ENCODE assay signal across 20 cellular contexts in genomic region chr7:142867097-142867378, GRCh38. TPM values are rescaled to one million over a fixed set of nuclear protein-coding genes. Genes with fewer than 3 reads are reported as not detected.
A peak's percentile ranks its signal among the peaks of the same experiment; 100 is the strongest.
DNase-seq lines count a peak whose midpoint lies in the region; ATAC-seq and TF ChIP-seq lines count a peak whose summit lies in the region.
"Had no signal": no experiment of that assay in that cellular context is flagged by ENCODE, and none has a peak within 500 bp of the region (broad histone marks: within the 10 kb centered on the region; RNA-seq: fewer than 3 reads in every experiment).

No MANE protein-coding gene starts in this region.

- H3K27ac Mint-ChIP-seq in activated naive CD8-positive, alpha-beta T cell treated with anti-CD3 and anti-CD28 coated beads, Interleukin-2, amount 10 ng/mL, durations not matched to agents 7 days and 5 days = peak overlapping the region; percentile 64
- H3K27ac Mint-ChIP-seq in activated naive CD8-positive, alpha-beta T cell treated with anti-CD3 and anti-CD28 coated beads, Interleukin-2, amount 50 U/mL, for 24 hours = no peak overlapping the region
- peak overlapping the region; percentile 63 for H3K27ac Mint-ChIP-seq in neural progenitor cell
- H3K27ac Mint-ChIP-seq: CD4-positive, alpha-beta memory T cell had no signal

- peaks cover 2% of the 10 kb centered on the region for H3K4me1 Mint-ChIP-seq in activated naive CD8-positive, alpha-beta T cell treated with anti-CD3 and anti-CD28 coated beads, Interleukin-2, amount 10 ng/mL, durations not matched to agents 7 days and 5 days
- H3K4me1 Mint-ChIP-seq in activated naive CD8-positive, alpha-beta T cell treated with anti-CD3 and anti-CD28 coated beads, Interleukin-2, amount 50 U/mL, for 24 hours = no peaks in the 10 kb centered on the region
- peaks cover 2% of the 10 kb centered on the region for H3K4me1 Mint-ChIP-seq in neural progenitor cell

- no peak for DNase-seq in activated naive CD8-positive, alpha-beta T cell treated with anti-CD3 and anti-CD28 coated beads, Interleukin-2, amount 10 ng/mL, durations not matched to agents 7 days and 5 days
- DNase-seq in activated naive CD8-positive, alpha-beta T cell treated with anti-CD3 and anti-CD28 coated beads, Interleukin-2, amount 50 U/mL, for 24 hours = no peak
- DNase-seq in caudate nucleus (lab: John Stamatoyannopoulos, UW) (no peak), neural progenitor cell (ENCODE audit: low spot score) (no peak), NCI-H2081 (lab: John Stamatoyannopoulos, UW) (no peak), AG20443 (ENCODE audit: low spot score) (no peak)
- DNase-seq: CD4-positive, alpha-beta memory T cell; COR-L47; EL; GDM1; GOT3; HCEC 1CT; KG1; MG63; NCI-H1105 treated with DMSO at 0.1 percent for 48 hours; NCI-H446 treated with DMSO at 0.1 percent for 48 hours had no signal

- no peaks in the 10 kb centered on the region for H3K79me2 ChIP-seq in neural progenitor cell (ENCODE audit: low read depth)

- H3K4me3 ChIP-seq in neural progenitor cell = no peak overlapping the region
- H3K4me3 ChIP-seq: MG63, PC-9 had no signal

- no peaks in the 10 kb centered on the region for H3K9me3 ChIP-seq in neural progenitor cell (ENCODE audit: low read depth)
- H3K9me3 ChIP-seq: MG63 had no signal

- ATAC-seq in activated naive CD8-positive, alpha-beta T cell treated with anti-CD3 and anti-CD28 coated beads, Interleukin-2, amount 10 ng/mL, durations not matched to agents 7 days and 5 days (ENCODE audit: low read depth) = no peak
- no peak for ATAC-seq in activated naive CD8-positive, alpha-beta T cell treated with anti-CD3 and anti-CD28 coated beads, Interleukin-2, amount 50 U/mL, for 24 hours
- ATAC-seq in HG02973 (IDR thresholded peaks at IDR 0.05; ENCODE audit: unreplicated experiment) = no peak

- H2AFZ ChIP-seq in neural progenitor cell (replicated peaks) = no peak overlapping the region
- H2AFZ ChIP-seq: PC-9 had no signal

- no peaks in the 10 kb centered on the region for H3K27me3 Mint-ChIP-seq in activated naive CD8-positive, alpha-beta T cell treated with anti-CD3 and anti-CD28 coated beads, Interleukin-2, amount 10 ng/mL, durations not matched to agents 7 days and 5 days
- no peaks in the 10 kb centered on the region for H3K27me3 Mint-ChIP-seq in activated naive CD8-positive, alpha-beta T cell treated with anti-CD3 and anti-CD28 coated beads, Interleukin-2, amount 50 U/mL, for 24 hours
- H3K27me3 Mint-ChIP-seq in neural progenitor cell (ENCODE audit: insufficient read depth, low read depth) = peaks cover 7% of the 10 kb centered on the region
- H3K27me3 Mint-ChIP-seq: CD4-positive, alpha-beta memory T cell had no signal

- no peaks in the 10 kb centered on the region for H3K36me3 ChIP-seq in neural progenitor cell
- H3K36me3 ChIP-seq: MG63 had no signal

- no peaks in the 10 kb centered on the region for H3F3A ChIP-seq in neural progenitor cell (ENCODE audit: low read depth)

- no peaks in the 10 kb centered on the region for H3K4me1 ChIP-seq in neural progenitor cell

- H4K20me1 ChIP-seq in neural progenitor cell (ENCODE audit: low read depth) = no peaks in the 10 kb centered on the region

- H3K27ac ChIP-seq in caudate nucleus (ENCODE audit: low read depth, low read length) = peak overlapping the region; percentile 48
- H3K27ac ChIP-seq in neural progenitor cell = no peak overlapping the region
- H3K27ac ChIP-seq: PC-9 had no signal

- no peaks in the 10 kb centered on the region for H3K9me3 Mint-ChIP-seq in activated naive CD8-positive, alpha-beta T cell treated with anti-CD3 and anti-CD28 coated beads, Interleukin-2, amount 10 ng/mL, durations not matched to agents 7 days and 5 days
- H3K9me3 Mint-ChIP-seq in activated naive CD8-positive, alpha-beta T cell treated with anti-CD3 and anti-CD28 coated beads, Interleukin-2, amount 50 U/mL, for 24 hours = no peaks in the 10 kb centered on the region
- no peaks in the 10 kb centered on the region for H3K9me3 Mint-ChIP-seq in neural progenitor cell
- H3K9me3 Mint-ChIP-seq: CD4-positive, alpha-beta memory T cell had no signal

- H3K4me2 ChIP-seq in neural progenitor cell = no peak overlapping the region
- H3K4me2 ChIP-seq: PC-9 had no signal

- no peak overlapping the region for H3K9ac ChIP-seq in neural progenitor cell

- H3K36me3 Mint-ChIP-seq in activated naive CD8-positive, alpha-beta T cell treated with anti-CD3 and anti-CD28 coated beads, Interleukin-2, amount 10 ng/mL, durations not matched to agents 7 days and 5 days = no peaks in the 10 kb centered on the region
- no peaks in the 10 kb centered on the region for H3K36me3 Mint-ChIP-seq in activated naive CD8-positive, alpha-beta T cell treated with anti-CD3 and anti-CD28 coated beads, Interleukin-2, amount 50 U/mL, for 24 hours (ENCODE audit: low read depth)
- H3K36me3 Mint-ChIP-seq in neural progenitor cell = peaks cover 3% of the 10 kb centered on the region

- no peak for TF ChIP-seq CTCF in neural progenitor cell (IDR thresholded peaks at IDR 0.05)

- no peak overlapping the region for H3K4me3 Mint-ChIP-seq in activated naive CD8-positive, alpha-beta T cell treated with anti-CD3 and anti-CD28 coated beads, Interleukin-2, amount 10 ng/mL, durations not matched to agents 7 days and 5 days
- H3K4me3 Mint-ChIP-seq in activated naive CD8-positive, alpha-beta T cell treated with anti-CD3 and anti-CD28 coated beads, Interleukin-2, amount 50 U/mL, for 24 hours = no peak overlapping the region
- no peak overlapping the region for H3K4me3 Mint-ChIP-seq in neural progenitor cell
- H3K4me3 Mint-ChIP-seq: CD4-positive, alpha-beta memory T cell had no signal

- POLR2A ChIA-PET in activated naive CD8-positive, alpha-beta T cell treated with anti-CD3 and anti-CD28 coated beads, Interleukin-2, amount 10 ng/mL, durations not matched to agents 7 days and 5 days (lab: Charles Lee) = no interaction called here

- H3K27me3 ChIP-seq in neural progenitor cell = no peaks in the 10 kb centered on the region
- H3K27me3 ChIP-seq: MG63 had no signal

RNA-seq across cellular contexts. Expression of gene EPHB6, which starts 12.2 kb away (rescaled TPM):
- 10 to 100 TPM; 20.1 to 25.2 TPM for total RNA-seq in activated naive CD8-positive, alpha-beta T cell treated with anti-CD3 and anti-CD28 coated beads, Interleukin-2, amount 10 ng/mL, durations not matched to agents 7 days and 5 days
- total RNA-seq in neural progenitor cell (ENCODE audit: low replicate concordance) = 4.8 and 14.2 TPM in 2 replicates
- total RNA-seq: RPMI7951 had no signal

RNA-seq across cellular contexts. Expression of gene TRPV6, which starts 18.5 kb away (rescaled TPM):
- total RNA-seq in activated naive CD8-positive, alpha-beta T cell treated with anti-CD3 and anti-CD28 coated beads, Interleukin-2, amount 10 ng/mL, durations not matched to agents 7 days and 5 days = not detected
- total RNA-seq in neural progenitor cell (ENCODE audit: low replicate concordance) = not detected in 2 replicates
- total RNA-seq: CD4-positive, alpha-beta memory T cell; RPMI7951; SK-MEL-5 had no signal
